In genomic region chr2:120520929-120521912, GRCh38 we compare ENCODE assay signal across 8 cellular contexts.
A peak's percentile ranks its signal among the peaks of the same experiment; 100 is the strongest.
DNase-seq lines count a peak whose midpoint lies in the region; ATAC-seq, FAIRE-seq and TF ChIP-seq lines count a peak whose summit lies in the region.

No MANE protein-coding gene starts in this region.

- H3K27ac ChIP-seq in keratinocyte (ENCODE audit: control insufficient read depth, insufficient read depth, low read length) (no peak overlapping the region), upper lobe of left lung (no peak overlapping the region)

- H3K36me3 ChIP-seq in keratinocyte (ENCODE audit: control insufficient read depth in 2 of 2, extremely low read depth in 1 of 2, insufficient read depth in 2 of 2, low read length in 2 of 2) (no peaks in the 10 kb centered on the region), upper lobe of left lung (no peaks in the 10 kb centered on the region)

- no peak for TF ChIP-seq EP300 in upper lobe of left lung (IDR thresholded peaks at IDR 0.05)

- H3K9me1 ChIP-seq in keratinocyte (ENCODE audit: control insufficient read depth, extremely low read depth, insufficient read depth, low read length), result no peaks in the 10 kb centered on the region

- peak; percentile 54 to 56 for ATAC-seq in upper lobe of left lung (ENCODE audit: low FRiP score in 2 of 2)
- ATAC-seq in HG03139 (IDR thresholded peaks at IDR 0.05; ENCODE audit: unreplicated experiment), result no peak

- no peaks in the 10 kb centered on the region for H3K4me1 ChIP-seq in keratinocyte (ENCODE audit: control insufficient read depth, extremely low read depth, insufficient read depth, low read length)
- H3K4me1 ChIP-seq in upper lobe of left lung, result peaks cover 0 to 7% (median 5%) of the 10 kb centered on the region in 4 donors

- no peak overlapping the region for H2AFZ ChIP-seq in keratinocyte (ENCODE audit: control insufficient read depth, low read length)

- H3K9me3 ChIP-seq in keratinocyte (ENCODE audit: control insufficient read depth, low read depth, low read length) (no peaks in the 10 kb centered on the region), upper lobe of left lung (no peaks in the 10 kb centered on the region)

- H3K4me3 ChIP-seq in AG09309 (ENCODE audit: control insufficient read depth, low read depth, low read length) (no peak overlapping the region), GM12864 (ENCODE audit: low read depth, low read length) (no peak overlapping the region), astrocyte of the cerebellum (ENCODE audit: low read depth, low read length) (no peak overlapping the region), keratinocyte (ENCODE audit: control insufficient read depth in 2 of 3, extremely low read depth in 1 of 3, insufficient read depth in 2 of 3, low read depth in 1 of 3, low read length in 3 of 3) (no peak overlapping the region), upper lobe of left lung (no peak overlapping the region)

- DNase-seq in AG09309 (ENCODE audit: low read depth) (no peak), GM12864 (ENCODE audit: low read depth) (no peak), NCI-H526 (lab: John Stamatoyannopoulos, UW) (peak; percentile 11 to 65), astrocyte of the cerebellum (ENCODE audit: low read depth) (no peak), keratinocyte (ENCODE audit: low read depth, low spot score) (no peak), upper lobe of left lung (peak in 1 of 2 donors; percentile 58), T1000 (lab: John Stamatoyannopoulos, UW) (no peak)

- FAIRE-seq in keratinocyte (lab: Jason Lieb, UNC), result peak; percentile 61

- in situ Hi-C loops in astrocyte of the cerebellum (cut with HindIII; ENCODE audit: low sequenced_read_pairs), result no loop called here

- H3K27me3 ChIP-seq in keratinocyte (ENCODE audit: control insufficient read depth, extremely low read depth, insufficient read depth, low read length) (peaks cover 20% of the 10 kb centered on the region), upper lobe of left lung (peaks cover 0 to 4% (median 0%) of the 10 kb centered on the region in 4 donors)

- dilution Hi-C loops in keratinocyte (cut with MboI; ENCODE audit: extremely low pct_ligation_motif_present, low sequenced_read_pairs), result no loop called here

- H4K20me1 ChIP-seq in keratinocyte (ENCODE audit: control insufficient read depth, extremely low read depth, insufficient read depth, low read length), result no peaks in the 10 kb centered on the region

- TF ChIP-seq POLR2A in upper lobe of left lung (IDR thresholded peaks at IDR 0.05), result no peak

- 36 to 37% methylated on average over 12 to 13 of the region's 13 CpGs for WGBS in upper lobe of left lung, 2 donors

- TF ChIP-seq CTCF in AG09309 (IDR thresholded peaks at IDR 0.05; ENCODE audit: control insufficient read depth, insufficient read depth, low read depth, low read length, missing control alignments), result peak; percentile 91
- peak; percentile 89 for TF ChIP-seq CTCF in GM12864 (IDR thresholded peaks at IDR 0.05; ENCODE audit: low read depth, low read length, missing control alignments)
- TF ChIP-seq CTCF in astrocyte of the cerebellum (IDR thresholded peaks at IDR 0.05; ENCODE audit: low read depth, low read length, missing control alignments), result peak; percentile 93
- peak; percentile 95 to 97 (median 97) for TF ChIP-seq CTCF in keratinocyte (optimal IDR thresholded peaks at IDR 0.05 in 1 of 3, IDR thresholded peaks at IDR 0.05 in 1 of 3, conservative IDR thresholded peaks at IDR 0.05 in 1 of 3; ENCODE audit: extremely low read depth in 1 of 3, insufficient read depth in 2 of 3, low read length in 3 of 3)
- TF ChIP-seq CTCF in upper lobe of left lung (IDR thresholded peaks at IDR 0.05), result peak; percentile 54 to 80 (median 72)

- H3K9ac ChIP-seq in keratinocyte (ENCODE audit: control insufficient read depth, extremely low read depth, insufficient read depth, low read length), result no peak overlapping the region

- H3K79me2 ChIP-seq in keratinocyte (ENCODE audit: control insufficient read depth, insufficient read depth, low read length), result no peaks in the 10 kb centered on the region

- no peak overlapping the region for H3K4me2 ChIP-seq in keratinocyte (ENCODE audit: control insufficient read depth, extremely low read depth, insufficient read depth, low read depth, low read length)

Comparison
In these comparisons a context has a peak if more than half of its experiments do, and no peak if none do; other contexts are left out.
1. DNase-seq: peak in NCI-H526 (2 of 2); none in AG09309 (single experiment), GM12864 (single experiment), astrocyte of the cerebellum (single experiment), keratinocyte (single experiment) and T1000 (single experiment).
2. Peak in every context shown above with its lines, with median percentiles within 50 percentile points of each other: CTCF ChIP-seq.